ENCODE assay signal across 21 cellular contexts in the genomic region with DNA sequence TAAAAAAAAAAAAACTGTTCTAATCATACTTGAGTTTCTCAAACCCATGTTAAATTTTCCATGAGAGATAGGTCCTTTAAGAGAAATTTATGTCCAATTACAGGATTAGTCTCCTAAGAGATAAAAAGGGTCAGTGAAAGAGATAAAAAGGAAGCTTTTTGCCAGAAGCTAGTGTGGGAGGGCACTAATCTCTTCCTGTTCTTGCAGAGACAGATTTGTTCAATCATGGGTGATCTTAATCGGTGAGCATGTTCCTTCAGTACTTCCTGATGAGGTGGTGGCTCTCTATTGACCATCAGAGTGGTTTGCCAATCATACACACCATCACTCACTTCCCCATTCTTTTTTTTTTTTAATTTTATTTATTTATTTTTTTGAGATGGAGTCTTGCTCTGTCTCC. TPM values are rescaled to one million over a fixed set of nuclear protein-coding genes. Genes with fewer than 3 reads are reported as not detected.
DNase-seq lines count a peak whose midpoint lies in the region; ATAC-seq and TF ChIP-seq lines count a peak whose summit lies in the region.
"Had no signal": no experiment of that assay in that cellular context is flagged by ENCODE, and none has a peak within 500 bp of the region (broad histone marks: within the 10 kb centered on the region; RNA-seq: fewer than 3 reads in every experiment).

No MANE protein-coding gene starts in this region.

- H3K9me3 ChIP-seq in SK-N-SH (no peaks in the 10 kb centered on the region), OCI-LY1 (ENCODE audit: low read length) (peaks cover 2% of the 10 kb centered on the region; the same call in 1 of the 2 replicates), SJCRH30 (replicated peaks) (no peaks in the 10 kb centered on the region), uterus (no peaks in the 10 kb centered on the region)
- H3K9me3 ChIP-seq: right lobe of liver, tibial nerve had no signal

- H3K27ac ChIP-seq in SK-N-SH (ENCODE audit: low read depth in 2 of 2, low read length in 1 of 2), result no peak overlapping the region
- no peak overlapping the region for H3K27ac ChIP-seq in OCI-LY1 (ENCODE audit: low read depth, low read length, poor library complexity, severe bottlenecking)
- H3K27ac ChIP-seq in SJCRH30, result no peak overlapping the region
- H3K27ac ChIP-seq in uterus, result no peak overlapping the region
- H3K27ac ChIP-seq: brain microvascular endothelial cell, right lobe of liver, tibial nerve had no signal

- H3K9me2 ChIP-seq in SK-N-SH, result no peaks in the 10 kb centered on the region
- no peaks in the 10 kb centered on the region for H3K9me2 ChIP-seq in OCI-LY1 (ENCODE audit: low read depth, low read length)

- H3F3A ChIP-seq in SK-N-SH (replicated peaks; ENCODE audit: insufficient read depth) (peaks cover 6% of the 10 kb centered on the region), OCI-LY1 (ENCODE audit: insufficient read depth, low read length) (peaks cover 2% of the 10 kb centered on the region; the same call in 1 of the 2 replicates)

- CTCF ChIA-PET in SK-N-SH (lab: Yijun Ruan, JAX), result no interaction called here

- DNase-seq in SK-N-SH (no peak), fibroblast of villous mesenchyme (ENCODE audit: low read depth) (peak; percentile 21), SJCRH30 (no peak), uterus (no peak), epidermal melanocyte (ENCODE audit: insufficient read length, low spot score) (no peak), NCI-H128 (lab: John Stamatoyannopoulos, UW; ENCODE audit: unreplicated experiment) (no peak)
- DNase-seq: 8988T; activated CD4-positive, alpha-beta T cell treated with anti-CD3 and anti-CD28 coated beads for 4 hours; activated CD8-positive, alpha-beta memory T cell treated with anti-CD3 and anti-CD28 coated beads, Interleukin-2, amount 10 ng/mL, durations not matched to agents 7 days and 5 days; brain microvascular endothelial cell; MM.1S; NCI-H2029; NCI-H446; right lobe of liver; SHP77 treated with DMSO at 0.1 percent for 48 hours; stimulated activated naive CD4-positive, alpha-beta T cell treated with Interleukin-2 at 50 U/mL for 16 hours; T-helper 9 cell had no signal

- H3K4me2 ChIP-seq in SK-N-SH, result no peak overlapping the region
- H3K4me2 ChIP-seq in OCI-LY1 (ENCODE audit: low read length), result no peak overlapping the region; the same call in 1 of the 2 replicates
- H3K4me2 ChIP-seq: BLaER1 had no signal

- no peak for TF ChIP-seq RAD21 in SK-N-SH (IDR thresholded peaks at IDR 0.05; ENCODE audit: low read length)

- H3K36me3 ChIP-seq in SK-N-SH (replicated peaks in 1 of 2; ENCODE audit: control insufficient read depth in 1 of 2, insufficient read depth in 2 of 2, low read length in 1 of 2) (no peaks in the 10 kb centered on the region), OCI-LY1 (ENCODE audit: insufficient read depth, low read length) (no peaks in the 10 kb centered on the region), SJCRH30 (no peaks in the 10 kb centered on the region), uterus (no peaks in the 10 kb centered on the region)
- H3K36me3 ChIP-seq: BLaER1, brain microvascular endothelial cell, right lobe of liver, tibial nerve had no signal

- H3K4me3 ChIP-seq in SK-N-SH (ENCODE audit: low read depth in 2 of 2, low read length in 1 of 2), result no peak overlapping the region
- no peak overlapping the region for H3K4me3 ChIP-seq in OCI-LY1 (ENCODE audit: low read depth, low read length, poor library complexity, severe bottlenecking)
- H3K4me3 ChIP-seq in fibroblast of villous mesenchyme (ENCODE audit: low read depth, low read length), result no peak overlapping the region
- no peak overlapping the region for H3K4me3 ChIP-seq in SJCRH30
- H3K4me3 ChIP-seq in uterus, result no peak overlapping the region
- H3K4me3 ChIP-seq: BLaER1, right lobe of liver, tibial nerve had no signal

- H3K4me1 ChIP-seq in SK-N-SH (ENCODE audit: control insufficient read depth in 1 of 2, insufficient read depth in 2 of 2, low read depth in 1 of 2, low read length in 1 of 2) (no peaks in the 10 kb centered on the region), OCI-LY1 (ENCODE audit: insufficient read depth, low read length, severe bottlenecking) (peaks cover 28% of the 10 kb centered on the region), SJCRH30 (no peaks in the 10 kb centered on the region), uterus (no peaks in the 10 kb centered on the region)
- H3K4me1 ChIP-seq: right lobe of liver had no signal

- 40% methylated on average over 1 of the region's 1 CpG for WGBS in SK-N-SH (ENCODE audit: low lambda C conversion rate)

- no peak for TF ChIP-seq CTCF in SK-N-SH (IDR thresholded peaks at IDR 0.05)
- no peak for TF ChIP-seq CTCF in OCI-LY1 (IDR thresholded peaks at IDR 0.05; ENCODE audit: low read length)
- TF ChIP-seq CTCF in fibroblast of villous mesenchyme (IDR thresholded peaks at IDR 0.05; ENCODE audit: insufficient read depth, low read depth, low read length), result no peak
- TF ChIP-seq CTCF in uterus (IDR thresholded peaks at IDR 0.05), result no peak

- ATAC-seq in SK-N-SH treated with all-trans-retinoic acid at 6 μM for 48 hours, result no peak
- ATAC-seq: activated CD8-positive, alpha-beta memory T cell treated with anti-CD3 and anti-CD28 coated beads, Interleukin-2, amount 10 ng/mL, durations not matched to agents 7 days and 5 days; right lobe of liver had no signal

- H3K9ac ChIP-seq in SK-N-SH (no peak overlapping the region), OCI-LY1 (ENCODE audit: low read length) (no peak overlapping the region; the same call in 1 of the 2 replicates)
- H3K9ac ChIP-seq: BLaER1 had no signal

- H3K79me2 ChIP-seq in SK-N-SH (ENCODE audit: insufficient read depth) (no peaks in the 10 kb centered on the region), OCI-LY1 (ENCODE audit: insufficient read depth, low read length) (no peaks in the 10 kb centered on the region)

- POLR2A ChIA-PET in SK-N-SH (lab: Yijun Ruan, JAX), result no interaction called here

- TF ChIP-seq POLR2A in uterus (IDR thresholded peaks at IDR 0.05), result no peak

- intact Hi-C loops in uterus (cut with DNase I; ENCODE audit: low total_unique reads), result no loop called here

- TF ChIP-seq EP300 in SK-N-SH (IDR thresholded peaks at IDR 0.05; ENCODE audit: borderline replicate concordance in 1 of 2, low read depth in 1 of 2, low read length in 1 of 2), result no peak

- H4K20me1 ChIP-seq in SK-N-SH (ENCODE audit: insufficient read depth) (no peaks in the 10 kb centered on the region), OCI-LY1 (ENCODE audit: insufficient read depth, low read length) (no peaks in the 10 kb centered on the region)
- H4K20me1 ChIP-seq: BLaER1 had no signal

- H2AFZ ChIP-seq in SK-N-SH (ENCODE audit: low read depth), result no peak overlapping the region
- peak overlapping the region; percentile 62; the same call in 1 of the 2 replicates for H2AFZ ChIP-seq in OCI-LY1 (ENCODE audit: low read length)

- no peaks in the 10 kb centered on the region for H3K27me3 ChIP-seq in SK-N-SH (ENCODE audit: insufficient read depth)
- no peaks in the 10 kb centered on the region for H3K27me3 ChIP-seq in OCI-LY1 (ENCODE audit: insufficient read depth, low read length)
- no peaks in the 10 kb centered on the region for H3K27me3 ChIP-seq in SJCRH30
- H3K27me3 ChIP-seq in uterus, result no peaks in the 10 kb centered on the region
- H3K27me3 ChIP-seq: BLaER1, brain microvascular endothelial cell, right lobe of liver, tibial nerve had no signal

TF ChIP-seq in SK-N-SH treated with all-trans-retinoic acid at 6 μM for 48 hours, 23 proteins besides CTCF, POLR2A, EP300 and RAD21 (continues in another document):
- TF ChIP-seq, protein P1, sequence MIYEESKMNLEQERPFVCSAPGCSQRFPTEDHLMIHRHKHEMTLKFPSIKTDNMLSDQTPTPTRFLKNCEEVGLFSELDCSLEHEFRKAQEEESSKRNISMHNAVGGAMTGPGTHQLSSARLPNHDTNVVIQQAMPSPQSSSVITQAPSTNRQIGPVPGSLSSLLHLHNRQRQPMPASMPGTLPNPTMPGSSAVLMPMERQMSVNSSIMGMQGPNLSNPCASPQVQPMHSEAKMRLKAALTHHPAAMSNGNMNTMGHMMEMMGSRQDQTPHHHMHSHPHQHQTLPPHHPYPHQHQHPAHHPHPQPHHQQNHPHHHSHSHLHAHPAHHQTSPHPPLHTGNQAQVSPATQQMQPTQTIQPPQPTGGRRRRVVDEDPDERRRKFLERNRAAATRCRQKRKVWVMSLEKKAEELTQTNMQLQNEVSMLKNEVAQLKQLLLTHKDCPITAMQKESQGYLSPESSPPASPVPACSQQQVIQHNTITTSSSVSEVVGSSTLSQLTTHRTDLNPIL (CRISPR knock-in tag; IDR thresholded peaks at IDR 0.05; ENCODE audit: low read depth), result no peak
- TF ChIP-seq PPARA (CRISPR knock-in tag; IDR thresholded peaks at IDR 0.05; ENCODE audit: borderline replicate concordance), result no peak
- no peak for TF ChIP-seq RARB (CRISPR knock-in tag; IDR thresholded peaks at IDR 0.05)

TF ChIP-seq in SK-N-SH, 30 proteins besides CTCF, POLR2A, EP300 and RAD21 (continues in another document):
- TF ChIP-seq ELF1 (IDR thresholded peaks at IDR 0.05), result no peak
- no peak for TF ChIP-seq PBX3 (IDR thresholded peaks at IDR 0.05)
- TF ChIP-seq MEF2A (IDR thresholded peaks at IDR 0.05; ENCODE audit: borderline replicate concordance, low read depth), result no peak
- TF ChIP-seq CHD2 (IDR thresholded peaks at IDR 0.05; ENCODE audit: low read length, partially characterized antibody), result no peak
- TF ChIP-seq SIN3A (IDR thresholded peaks at IDR 0.05; ENCODE audit: borderline replicate concordance, low read depth, low read length), result no peak
- TF ChIP-seq JUND (IDR thresholded peaks at IDR 0.05), result no peak
- no peak for TF ChIP-seq RXRA (IDR thresholded peaks at IDR 0.05; ENCODE audit: borderline replicate concordance, low read depth)
- TF ChIP-seq RCOR1 (IDR thresholded peaks at IDR 0.05; ENCODE audit: low read length), result no peak
- TF ChIP-seq TAF1 (IDR thresholded peaks at IDR 0.05; ENCODE audit: borderline replicate concordance, low read depth, low read length), result no peak

RNA-seq across cellular contexts. Expression of gene LPP, which starts 16.9 kb away (rescaled TPM):
- 6.6 and 9.3 TPM in 2 replicates for polyA plus RNA-seq in SK-N-SH (2012; rRNA removed)
- polyA plus RNA-seq in SK-N-SH (2012; cell fraction: cytosol; rRNA removed), result 7.5 and 7.6 TPM in 2 replicates
- 14.7 and 18.5 TPM in 2 replicates for polyA plus RNA-seq in SK-N-SH (2012; cell fraction: nucleus; rRNA removed)
- total RNA-seq in fibroblast of villous mesenchyme, result 196 TPM in 2 replicates
- 0.04 and 0.05 TPM in 2 replicates for total RNA-seq in SJCRH30 (2014; rRNA removed; shearing (Covaris generic))
- total RNA-seq in uterus, result 1,000 to 10,000 TPM in 1 of 4 donors, 100 to 1,000 TPM in 3; 180 to 1,374 (median 712) TPM

Comparison
In these comparisons a context has a peak if more than half of its experiments do, and no peak if none do; other contexts are left out.
1. RNA of gene LPP, which starts 16.9 kb away (total RNA-seq): 180 to 1,374 TPM in uterus and 196 TPM in fibroblast of villous mesenchyme; 0.04 to 0.05 TPM in SJCRH30; every median in the first group is over 100 times any median in the second.